22 cellular contexts compared by ENCODE assay signal in genomic region chr17:6501359-6501758, GRCh38.
"Had no signal": no experiment of that assay in that cellular context is flagged by ENCODE, and none has a peak within 500 bp of the region (broad histone marks: within the 10 kb centered on the region; RNA-seq: fewer than 3 reads in every experiment).

No MANE protein-coding gene starts in this region.

- H3K27ac Mint-ChIP-seq: memory B cell; natural killer cell treated with Interleukin-12 subunit alpha and Interleukin-12 subunit beta and Interleukin-15 and Interleukin-18, amount 100 ng/mL, for 72 hours had no signal

- H3K4me3 ChIP-seq: dorsolateral prefrontal cortex, esophagus muscularis mucosa, gastrocnemius medialis, heart right ventricle, left ventricle myocardium inferior, lower lobe of right lung, psoas muscle, right lobe of liver, skin epidermis had no signal

- ATAC-seq: gastrocnemius medialis; heart right ventricle; lower lobe of right lung; natural killer cell treated with Interleukin-12 subunit alpha and Interleukin-12 subunit beta and Interleukin-15 and Interleukin-18, amount 100 ng/mL, for 72 hours; psoas muscle; right lobe of liver had no signal

- DNase-seq: cortex of kidney; effector CD8-positive, alpha-beta T cell; gastrocnemius medialis; heart right ventricle; hypothalamus; left ventricle myocardium inferior; lower lobe of right lung; midbrain; psoas muscle; retina; right lobe of liver; stimulated activated CD4-positive, alpha-beta T cell treated with anti-CD3 and anti-CD28 coated beads, Interleukin-2, amount 100 ng/mL, for 24 hours; stimulated activated CD4-positive, alpha-beta T cell treated with anti-CD3 and anti-CD28 coated beads, Interleukin-4, amount 100 ng/mL, for 4 hours; stimulated activated naive CD4-positive, alpha-beta T cell treated with Interleukin-2 at 50 U/mL for 16 hours; trophoblast cell had no signal

- H3K36me3 ChIP-seq: gastrocnemius medialis, heart right ventricle, left ventricle myocardium inferior, lower lobe of right lung, neutrophil, right lobe of liver had no signal

- H3K9me3 Mint-ChIP-seq: memory B cell; natural killer cell treated with Interleukin-12 subunit alpha and Interleukin-12 subunit beta and Interleukin-15 and Interleukin-18, amount 100 ng/mL, for 72 hours had no signal

- H3K27ac ChIP-seq: epithelial cell of prostate, esophagus muscularis mucosa, gastrocnemius medialis, heart right ventricle, left ventricle myocardium inferior, lower lobe of right lung, neutrophil, psoas muscle, right lobe of liver, skin epidermis had no signal

- H3K36me3 Mint-ChIP-seq: memory B cell; natural killer cell treated with Interleukin-12 subunit alpha and Interleukin-12 subunit beta and Interleukin-15 and Interleukin-18, amount 100 ng/mL, for 72 hours had no signal

- H3K4me1 ChIP-seq: lower lobe of right lung, right lobe of liver had no signal

- H3K9me3 ChIP-seq: esophagus muscularis mucosa, gastrocnemius medialis, heart right ventricle, left ventricle myocardium inferior, lower lobe of right lung, neutrophil, psoas muscle, right lobe of liver had no signal

- H3K4me3 Mint-ChIP-seq: memory B cell; natural killer cell treated with Interleukin-12 subunit alpha and Interleukin-12 subunit beta and Interleukin-15 and Interleukin-18, amount 100 ng/mL, for 72 hours had no signal

- H3K27me3 ChIP-seq: dorsolateral prefrontal cortex, esophagus muscularis mucosa, gastrocnemius medialis, right lobe of liver had no signal
